ENCODE assay signal across 9 cellular contexts in genomic region chr18:2961828-2962227, GRCh38. TPM values are rescaled to one million over a fixed set of nuclear protein-coding genes. Genes with fewer than 3 reads are reported as not detected.
DNase-seq lines count a peak whose midpoint lies in the region; ATAC-seq and TF ChIP-seq lines count a peak whose summit lies in the region.
"Had no signal": no experiment of that assay in that cellular context is flagged by ENCODE, and none has a peak within 500 bp of the region (broad histone marks: within the 10 kb centered on the region; RNA-seq: fewer than 3 reads in every experiment).

No MANE protein-coding gene starts in this region.

- TF ChIP-seq POLR2A in thyroid gland (IDR thresholded peaks at IDR 0.05), result no peak

- CTCF ChIA-PET in activated CD8-positive, alpha-beta memory T cell treated with anti-CD3 and anti-CD28 coated beads, Interleukin-2, amount 10 ng/mL, durations not matched to agents 7 days and 5 days (lab: Charles Lee), result interaction anchor here (0.8 to 10.9 kb wide), 7 partner anchors 11 to 284 kb away, joined by 3 to 111 read pairs (median 7); no protein-coding TSS in a partner anchor

- no peak for TF ChIP-seq CTCF in thyroid gland (IDR thresholded peaks at IDR 0.05)

- H3K4me1 Mint-ChIP-seq in activated CD8-positive, alpha-beta memory T cell treated with anti-CD3 and anti-CD28 coated beads, Interleukin-2, amount 10 ng/mL, durations not matched to agents 7 days and 5 days, result peaks cover 83% of the 10 kb centered on the region
- H3K4me1 Mint-ChIP-seq in activated T-helper 2 cell treated with anti-CD3 and anti-CD28 coated beads, Interferon-gamma antibody, Interleukin-2, Interleukin-4, amounts not matched to agents 10 μg/mL and 5 μg/mL and 100 μg/mL, durations not matched to agents 14 hours and 24 hours and 36 hours (ENCODE audit: low read depth), result peaks cover 82% of the 10 kb centered on the region

- H3K36me3 Mint-ChIP-seq in activated CD8-positive, alpha-beta memory T cell treated with anti-CD3 and anti-CD28 coated beads, Interleukin-2, amount 10 ng/mL, durations not matched to agents 7 days and 5 days, result peaks cover 40% of the 10 kb centered on the region
- peaks cover 35% of the 10 kb centered on the region for H3K36me3 Mint-ChIP-seq in activated T-helper 2 cell treated with anti-CD3 and anti-CD28 coated beads, Interferon-gamma antibody, Interleukin-2, Interleukin-4, amounts not matched to agents 10 μg/mL and 5 μg/mL and 100 μg/mL, durations not matched to agents 14 hours and 24 hours and 36 hours (ENCODE audit: low read depth)

- intact Hi-C loops in activated T-helper 2 cell treated with anti-CD3 and anti-CD28 coated beads, Interferon-gamma antibody, Interleukin-2, Interleukin-4, amounts not matched to agents 10 μg/mL and 5 μg/mL and 100 μg/mL, durations not matched to agents 14 hours and 24 hours and 36 hours (cut with micrococcal nuclease), result loop anchor here (1.0 to 5.0 kb wide), 6 partner anchors 10 to 640 kb away; partner anchors contain the start of genes MYL12A and SMCHD1
- intact Hi-C loops in thyroid gland (cut with DNase I), result no loop called here

- H3K27ac Mint-ChIP-seq in activated CD8-positive, alpha-beta memory T cell treated with anti-CD3 and anti-CD28 coated beads, Interleukin-2, amount 10 ng/mL, durations not matched to agents 7 days and 5 days, result peak overlapping the region; percentile 100
- H3K27ac Mint-ChIP-seq in activated T-helper 2 cell treated with anti-CD3 and anti-CD28 coated beads, Interferon-gamma antibody, Interleukin-2, Interleukin-4, amounts not matched to agents 10 μg/mL and 5 μg/mL and 100 μg/mL, durations not matched to agents 14 hours and 24 hours and 36 hours, result peak overlapping the region; percentile 99

- WGBS in thyroid gland, 2 donors, result 12 to 15% methylated on average over 5 of the region's 5 CpGs

- H3K4me1 ChIP-seq in thyroid gland, result peaks cover 32 to 45% of the 10 kb centered on the region in 2 donors

- ATAC-seq in activated CD8-positive, alpha-beta memory T cell treated with anti-CD3 and anti-CD28 coated beads, Interleukin-2, amount 10 ng/mL, durations not matched to agents 7 days and 5 days, result peak; percentile 29
- ATAC-seq in GM18519 (IDR thresholded peaks at IDR 0.05; ENCODE audit: low FRiP score, unreplicated experiment), result no peak

- peak; percentile 62 for DNase-seq in activated CD8-positive, alpha-beta memory T cell treated with anti-CD3 and anti-CD28 coated beads, Interleukin-2, amount 10 ng/mL, durations not matched to agents 7 days and 5 days
- no peak for DNase-seq in activated CD8-positive, alpha-beta memory T cell treated with anti-CD3 and anti-CD28 coated beads, Interleukin-2, amount 50 U/mL, for 4 hours
- DNase-seq in activated T-helper 2 cell treated with anti-CD3 and anti-CD28 coated beads, Interferon-gamma antibody, Interleukin-2, Interleukin-4, amounts not matched to agents 10 μg/mL and 5 μg/mL and 100 μg/mL, durations not matched to agents 14 hours and 24 hours and 36 hours (ENCODE audit: low spot score), result no peak
- DNase-seq in left kidney (ENCODE audit: low read depth, low spot score) (peak; percentile 84), thyroid gland (peak; percentile 38 to 48), NCI-H1436 treated with DMSO at 0.1 percent for 48 hours (lab: John Stamatoyannopoulos, UW) (no peak), 8988T (no peak)
- DNase-seq: DMS 273 treated with DMSO at 0.1 percent for 48 hours had no signal

- H3K27ac ChIP-seq in thyroid gland, result peak overlapping the region; percentile 62 to 83 (median 67)

- H3K4me3 ChIP-seq in thyroid gland (replicated peaks in 1 of 3), result no peak overlapping the region

- no peaks in the 10 kb centered on the region for H3K9me3 ChIP-seq in thyroid gland

- no peaks in the 10 kb centered on the region for H3K27me3 Mint-ChIP-seq in activated CD8-positive, alpha-beta memory T cell treated with anti-CD3 and anti-CD28 coated beads, Interleukin-2, amount 10 ng/mL, durations not matched to agents 7 days and 5 days
- H3K27me3 Mint-ChIP-seq in activated T-helper 2 cell treated with anti-CD3 and anti-CD28 coated beads, Interferon-gamma antibody, Interleukin-2, Interleukin-4, amounts not matched to agents 10 μg/mL and 5 μg/mL and 100 μg/mL, durations not matched to agents 14 hours and 24 hours and 36 hours (ENCODE audit: low read depth), result no peaks in the 10 kb centered on the region

- peak overlapping the region; percentile 75 for H3K4me3 Mint-ChIP-seq in activated CD8-positive, alpha-beta memory T cell treated with anti-CD3 and anti-CD28 coated beads, Interleukin-2, amount 10 ng/mL, durations not matched to agents 7 days and 5 days
- H3K4me3 Mint-ChIP-seq in activated T-helper 2 cell treated with anti-CD3 and anti-CD28 coated beads, Interferon-gamma antibody, Interleukin-2, Interleukin-4, amounts not matched to agents 10 μg/mL and 5 μg/mL and 100 μg/mL, durations not matched to agents 14 hours and 24 hours and 36 hours (ENCODE audit: low read depth), result peak overlapping the region; percentile 80

- H3K27me3 ChIP-seq in thyroid gland, result no peaks in the 10 kb centered on the region

- no peaks in the 10 kb centered on the region for H3K9me3 Mint-ChIP-seq in activated CD8-positive, alpha-beta memory T cell treated with anti-CD3 and anti-CD28 coated beads, Interleukin-2, amount 10 ng/mL, durations not matched to agents 7 days and 5 days (ENCODE audit: low read depth)
- no peaks in the 10 kb centered on the region for H3K9me3 Mint-ChIP-seq in activated T-helper 2 cell treated with anti-CD3 and anti-CD28 coated beads, Interferon-gamma antibody, Interleukin-2, Interleukin-4, amounts not matched to agents 10 μg/mL and 5 μg/mL and 100 μg/mL, durations not matched to agents 14 hours and 24 hours and 36 hours

- no peaks in the 10 kb centered on the region for H3K36me3 ChIP-seq in thyroid gland

RNA-seq across cellular contexts. Expression of gene LPIN2, which starts 51.1 kb away (rescaled TPM):
- 10 to 100 TPM; 77.6 to 78.4 TPM for total RNA-seq in activated CD8-positive, alpha-beta memory T cell treated with anti-CD3 and anti-CD28 coated beads, Interleukin-2, amount 10 ng/mL, durations not matched to agents 7 days and 5 days
- total RNA-seq in activated T-helper 2 cell treated with anti-CD3 and anti-CD28 coated beads, Interferon-gamma antibody, Interleukin-2, Interleukin-4, amounts not matched to agents 10 μg/mL and 5 μg/mL and 100 μg/mL, durations not matched to agents 14 hours and 24 hours and 36 hours, result 87.9 and 95.9 TPM in 2 replicates
- total RNA-seq in thyroid gland, result 10 to 100 TPM; 39.4 to 68.0 (median 47.4) TPM

Comparison
In these comparisons a context has a peak if more than half of its experiments do, and no peak if none do; other contexts are left out.
1. DNase-seq: peak in activated CD8-positive, alpha-beta memory T cell treated with anti-CD3 and anti-CD28 coated beads, Interleukin-2, amount 10 ng/mL, durations not matched to agents 7 days and 5 days (single experiment), left kidney (single experiment) and thyroid gland (2 of 2); none in activated CD8-positive, alpha-beta memory T cell treated with anti-CD3 and anti-CD28 coated beads, Interleukin-2, amount 50 U/mL, for 4 hours (single experiment), activated T-helper 2 cell treated with anti-CD3 and anti-CD28 coated beads, Interferon-gamma antibody, Interleukin-2, Interleukin-4, amounts not matched to agents 10 μg/mL and 5 μg/mL and 100 μg/mL, durations not matched to agents 14 hours and 24 hours and 36 hours (single experiment), NCI-H1436 treated with DMSO at 0.1 percent for 48 hours (single experiment) and 8988T (single experiment).